18 cellular contexts compared by ENCODE assay signal in the genomic region with DNA sequence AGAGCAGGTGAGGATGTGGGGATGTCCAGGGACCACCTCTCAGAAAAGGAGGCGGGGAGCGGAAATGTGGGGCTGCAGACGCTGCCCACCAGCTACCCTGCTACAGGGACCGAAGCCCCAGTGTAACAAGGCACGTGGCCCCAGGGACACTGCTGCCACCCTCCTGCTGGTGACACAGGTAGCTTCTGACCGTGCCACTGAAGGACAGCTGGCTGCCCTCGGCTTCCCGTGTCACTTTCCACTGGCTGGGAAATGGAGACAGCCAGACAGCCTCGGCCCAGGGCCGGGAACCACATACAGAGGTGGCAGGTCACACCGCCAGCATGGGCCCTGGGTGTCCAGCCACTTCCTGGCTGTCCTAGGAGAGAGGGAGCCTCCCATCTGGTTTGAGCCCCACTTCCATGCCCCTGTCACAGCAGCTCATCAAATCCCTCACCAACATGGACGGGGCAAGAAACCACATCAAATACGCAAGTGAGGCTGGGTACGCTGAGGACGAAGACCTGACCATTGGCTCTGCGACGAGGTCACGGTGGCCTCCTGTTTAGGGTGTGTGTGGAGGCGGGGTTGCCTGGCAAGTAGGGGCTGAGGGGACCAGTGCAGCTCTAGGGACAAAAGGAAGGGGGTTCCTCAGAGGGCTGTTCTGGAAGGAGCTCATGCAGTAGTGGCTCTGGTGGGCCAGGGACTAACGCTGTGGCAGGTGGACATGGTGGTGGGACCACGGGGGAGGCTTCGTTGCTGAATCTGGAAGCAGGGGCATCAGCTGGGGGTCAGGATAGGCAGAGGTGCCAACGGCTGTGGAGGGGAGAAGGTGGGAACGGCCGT. TPM values are rescaled to one million over a fixed set of nuclear protein-coding genes. Genes with fewer than 3 reads are reported as not detected.
DNase-seq lines count a peak whose midpoint lies in the region; ATAC-seq and TF ChIP-seq lines count a peak whose summit lies in the region.
"Had no signal": no experiment of that assay in that cellular context is flagged by ENCODE, and none has a peak within 500 bp of the region (broad histone marks: within the 10 kb centered on the region; RNA-seq: fewer than 3 reads in every experiment).

No MANE protein-coding gene starts in this region.

- ATAC-seq in right cardiac atrium (no peak), left ventricle myocardium superior (no peak), memory B cell (ENCODE audit: low read depth) (no peak)

- no peak overlapping the region for H3K4me2 ChIP-seq in mammary epithelial cell (ENCODE audit: insufficient read depth, low read depth, low read length)
- H3K4me2 ChIP-seq: KMS-11, PC-9 had no signal

- H3K9me3 ChIP-seq in right cardiac atrium (ENCODE audit: control insufficient read depth, low read length) (no peaks in the 10 kb centered on the region), mammary epithelial cell (replicated peaks; ENCODE audit: insufficient read depth, low read length) (no peaks in the 10 kb centered on the region)

- dilution Hi-C loops in mammary epithelial cell (cut with HindIII; ENCODE audit: low sequenced_read_pairs): no loop called here

- peaks cover 9% of the 10 kb centered on the region for H3K79me2 ChIP-seq in mammary epithelial cell (ENCODE audit: insufficient read depth, low read length)

- peaks cover 10% of the 10 kb centered on the region for H3K4me1 Mint-ChIP-seq in activated T-helper 1 cell treated with anti-CD3 and anti-CD28 coated beads, Interleukin-12 subunit alpha, Interleukin-12 subunit beta, Interleukin-2, Interleukin-4 antibody, amounts not matched to agents 30 ng/mL and 10 ng/mL and 1 ng/mL, durations not matched to agents 14 hours and 24 hours and 36 hours (ENCODE audit: low read depth)
- peaks cover 8% of the 10 kb centered on the region for H3K4me1 Mint-ChIP-seq in memory B cell
- H3K4me1 Mint-ChIP-seq in type B pancreatic cell (ENCODE audit: unreplicated experiment): no peaks in the 10 kb centered on the region

- H3K4me3 ChIP-seq in right cardiac atrium (ENCODE audit: low read length) (no peak overlapping the region), mammary epithelial cell (replicated peaks in 1 of 3; ENCODE audit: insufficient read depth in 1 of 3, low read depth in 2 of 3, low read length in 3 of 3) (no peak overlapping the region)
- H3K4me3 ChIP-seq: PC-9 had no signal

- H3K4me1 ChIP-seq in right cardiac atrium (ENCODE audit: control insufficient read depth, insufficient read depth, low read length) (peaks cover 3% of the 10 kb centered on the region), mammary epithelial cell (ENCODE audit: insufficient read depth, low read length) (peaks cover 6% of the 10 kb centered on the region)

- in situ Hi-C loops in mammary epithelial cell (cut with MboI; ENCODE audit: low sequenced_read_pairs in 2 of 2): no loop called here

- CTCF ChIA-PET in mammary epithelial cell (lab: Charles Lee; ENCODE audit: low non-redundant PET): interaction anchor here (0.7 kb wide), 1 partner anchor 499 kb away, joined by 4 read pairs; no protein-coding TSS in a partner anchor

- intact Hi-C loops in right cardiac atrium (cut with DNase I): no loop called here
- intact Hi-C loops in left ventricle myocardium superior (cut with micrococcal nuclease): no loop called here
- intact Hi-C loops in activated T-helper 1 cell treated with anti-CD3 and anti-CD28 coated beads, Interleukin-12 subunit alpha, Interleukin-12 subunit beta, Interleukin-2, Interleukin-4 antibody, amounts not matched to agents 30 ng/mL and 10 ng/mL and 1 ng/mL, durations not matched to agents 14 hours and 24 hours and 36 hours (cut with micrococcal nuclease): no loop called here
- intact Hi-C loops in mammary epithelial cell (cut with micrococcal nuclease): no loop called here

- H3K27me3 Mint-ChIP-seq in activated T-helper 1 cell treated with anti-CD3 and anti-CD28 coated beads, Interleukin-12 subunit alpha, Interleukin-12 subunit beta, Interleukin-2, Interleukin-4 antibody, amounts not matched to agents 30 ng/mL and 10 ng/mL and 1 ng/mL, durations not matched to agents 14 hours and 24 hours and 36 hours (ENCODE audit: insufficient read depth): no peaks in the 10 kb centered on the region
- H3K27me3 Mint-ChIP-seq in memory B cell: no peaks in the 10 kb centered on the region
- no peaks in the 10 kb centered on the region for H3K27me3 Mint-ChIP-seq in type B pancreatic cell

- no peaks in the 10 kb centered on the region for H4K20me1 ChIP-seq in mammary epithelial cell (ENCODE audit: insufficient read depth, low read length)

- no TSS peak for BruUV-seq in mammary epithelial cell (replicated peaks; lab: Mats Ljungman, UMichigan)

- H3K36me3 Mint-ChIP-seq in activated T-helper 1 cell treated with anti-CD3 and anti-CD28 coated beads, Interleukin-12 subunit alpha, Interleukin-12 subunit beta, Interleukin-2, Interleukin-4 antibody, amounts not matched to agents 30 ng/mL and 10 ng/mL and 1 ng/mL, durations not matched to agents 14 hours and 24 hours and 36 hours (ENCODE audit: low read depth): peaks cover 18% of the 10 kb centered on the region
- H3K36me3 Mint-ChIP-seq in memory B cell (peaks cover 11% of the 10 kb centered on the region), type B pancreatic cell (peaks cover 3% of the 10 kb centered on the region)

- H3K27ac ChIP-seq in right cardiac atrium (ENCODE audit: low read length) (no peak overlapping the region), mammary epithelial cell (ENCODE audit: insufficient read depth, low read depth, low read length) (no peak overlapping the region)
- H3K27ac ChIP-seq: KMS-11, PC-9 had no signal

- TF ChIP-seq CTCF in type B pancreatic cell (conservative IDR thresholded peaks at IDR 0.05): no peak
- no peak for TF ChIP-seq CTCF in mammary epithelial cell (conservative IDR thresholded peaks at IDR 0.05 in 1 of 2, IDR thresholded peaks at IDR 0.05 in 1 of 2; ENCODE audit: extremely low read depth in 1 of 2, insufficient read depth in 1 of 2, low read depth in 1 of 2, low read length in 2 of 2)

- no peaks in the 10 kb centered on the region for H3K27me3 ChIP-seq in right cardiac atrium (ENCODE audit: control insufficient read depth, insufficient read depth)
- no peaks in the 10 kb centered on the region for H3K27me3 ChIP-seq in mammary epithelial cell (ENCODE audit: insufficient read depth, low read length)

- H3K9me3 Mint-ChIP-seq in activated T-helper 1 cell treated with anti-CD3 and anti-CD28 coated beads, Interleukin-12 subunit alpha, Interleukin-12 subunit beta, Interleukin-2, Interleukin-4 antibody, amounts not matched to agents 30 ng/mL and 10 ng/mL and 1 ng/mL, durations not matched to agents 14 hours and 24 hours and 36 hours: no peaks in the 10 kb centered on the region
- H3K9me3 Mint-ChIP-seq in memory B cell (no peaks in the 10 kb centered on the region), type B pancreatic cell (no peaks in the 10 kb centered on the region)

- H2AFZ ChIP-seq in mammary epithelial cell (ENCODE audit: low read depth, low read length): no peak overlapping the region
- H2AFZ ChIP-seq: PC-9 had no signal

- peaks cover 10% of the 10 kb centered on the region for H3K36me3 ChIP-seq in mammary epithelial cell (ENCODE audit: insufficient read depth, low read length)

- WGBS in right cardiac atrium: 83% methylated on average over 25 of the region's 25 CpGs
- 94% methylated on average over 18 of the region's 25 CpGs for WGBS in mammary epithelial cell (ENCODE audit: low coverage, missing lambda C conversion rate)

- H3K27ac Mint-ChIP-seq in activated T-helper 1 cell treated with anti-CD3 and anti-CD28 coated beads, Interleukin-12 subunit alpha, Interleukin-12 subunit beta, Interleukin-2, Interleukin-4 antibody, amounts not matched to agents 30 ng/mL and 10 ng/mL and 1 ng/mL, durations not matched to agents 14 hours and 24 hours and 36 hours: peak overlapping the region; percentile 21
- peak overlapping the region; percentile 47 for H3K27ac Mint-ChIP-seq in memory B cell
- peak overlapping the region; percentile 55 for H3K27ac Mint-ChIP-seq in type B pancreatic cell

- peak in 2 of 3 donors; percentile 38 to 41 for DNase-seq in right cardiac atrium
- DNase-seq in left ventricle myocardium superior: no peak
- no peak for DNase-seq in activated T-helper 1 cell treated with anti-CD3 and anti-CD28 coated beads, Interleukin-12 subunit alpha, Interleukin-12 subunit beta, Interleukin-2, Interleukin-4 antibody, amounts not matched to agents 30 ng/mL and 10 ng/mL and 1 ng/mL, durations not matched to agents 14 hours and 24 hours and 36 hours (ENCODE audit: low spot score)
- no peak for DNase-seq in memory B cell (ENCODE audit: low spot score in 2 of 2)
- no peak for DNase-seq in type B pancreatic cell (ENCODE audit: extremely low spot score, unreplicated experiment)
- DNase-seq in mammary epithelial cell: no peak
- DNase-seq in activated gamma-delta T cell treated with Interleukin-2 at 50 U/mL for 16 hours: no peak
- DNase-seq in activated CD4-positive, alpha-beta T cell treated with anti-CD3 and anti-CD28 coated beads for 4 hours: no peak
- DNase-seq: C1 segment of cervical spinal cord, GF-D8, GOT3, NCI-H1048, NCI-H146, NCI-H2081, NCI-H510A, NCI-H774 had no signal

- H3K9ac ChIP-seq in mammary epithelial cell (ENCODE audit: insufficient read depth, low read length): no peak overlapping the region
- H3K9ac ChIP-seq: KMS-11 had no signal

- H3K4me3 Mint-ChIP-seq in activated T-helper 1 cell treated with anti-CD3 and anti-CD28 coated beads, Interleukin-12 subunit alpha, Interleukin-12 subunit beta, Interleukin-2, Interleukin-4 antibody, amounts not matched to agents 30 ng/mL and 10 ng/mL and 1 ng/mL, durations not matched to agents 14 hours and 24 hours and 36 hours: no peak overlapping the region
- H3K4me3 Mint-ChIP-seq in memory B cell (no peak overlapping the region), type B pancreatic cell (no peak overlapping the region)

RNA-seq across cellular contexts. Expression of gene PEX10, which starts 5.0 kb away (rescaled TPM):
- total RNA-seq in right cardiac atrium (10 to 100 TPM; 11.4 to 15.5 (median 13.6) TPM), left ventricle myocardium superior (13.7 TPM), type B pancreatic cell (ENCODE audit: low replicate concordance) (26.7 and 27.3 TPM in 2 replicates), mammary epithelial cell (10 to 100 TPM; 29.5 to 32.8 TPM)
- polyA plus RNA-seq in right cardiac atrium (16.0 TPM), mammary epithelial cell (22.4 TPM)
- total RNA-seq in activated T-helper 1 cell treated with anti-CD3 and anti-CD28 coated beads, Interleukin-12 subunit alpha, Interleukin-12 subunit beta, Interleukin-2, Interleukin-4 antibody, amounts not matched to agents 30 ng/mL and 10 ng/mL and 1 ng/mL, durations not matched to agents 14 hours and 24 hours and 36 hours: 22.4 and 24.0 TPM in 2 replicates
- 10.7 TPM for polyA minus RNA-seq in mammary epithelial cell

RNA-seq across cellular contexts. Expression of gene RER1, which starts 15.7 kb away (rescaled TPM):
- 10 to 100 TPM; 83.6 to 93.9 (median 89.6) TPM for total RNA-seq in right cardiac atrium
- polyA plus RNA-seq in right cardiac atrium: 50.3 TPM
- 98.1 TPM for total RNA-seq in left ventricle myocardium superior
- total RNA-seq in activated T-helper 1 cell treated with anti-CD3 and anti-CD28 coated beads, Interleukin-12 subunit alpha, Interleukin-12 subunit beta, Interleukin-2, Interleukin-4 antibody, amounts not matched to agents 30 ng/mL and 10 ng/mL and 1 ng/mL, durations not matched to agents 14 hours and 24 hours and 36 hours: 161 and 177 TPM in 2 replicates
- 126 and 174 TPM in 2 replicates for total RNA-seq in type B pancreatic cell (ENCODE audit: low replicate concordance)
- 100 to 1,000 TPM in 1 of 2 donors, 10 to 100 TPM in 1; 45.5 to 162 TPM for total RNA-seq in mammary epithelial cell
- 131 TPM for polyA plus RNA-seq in mammary epithelial cell
- 246 TPM for polyA minus RNA-seq in mammary epithelial cell

RNA-seq across cellular contexts. Expression of gene MORN1, which starts 16.0 kb away (rescaled TPM):
- total RNA-seq in right cardiac atrium (1 to 10 TPM; 3.2 to 5.1 (median 4.2) TPM), left ventricle myocardium superior (5.3 TPM), type B pancreatic cell (ENCODE audit: low replicate concordance) (17.7 and 27.5 TPM in 2 replicates), mammary epithelial cell (10 to 100 TPM in 1 of 2 donors, 1 to 10 TPM in 1; 9.8 to 12.8 TPM)
- polyA plus RNA-seq in right cardiac atrium (4.1 TPM), mammary epithelial cell (4.0 TPM)
- total RNA-seq in activated T-helper 1 cell treated with anti-CD3 and anti-CD28 coated beads, Interleukin-12 subunit alpha, Interleukin-12 subunit beta, Interleukin-2, Interleukin-4 antibody, amounts not matched to agents 30 ng/mL and 10 ng/mL and 1 ng/mL, durations not matched to agents 14 hours and 24 hours and 36 hours: 8.4 and 8.6 TPM in 2 replicates
- 9.5 TPM for polyA minus RNA-seq in mammary epithelial cell

Comparison
In these comparisons a context has a peak if more than half of its experiments do, and no peak if none do; other contexts are left out.
1. DNase-seq: peak in right cardiac atrium (2 of 3); none in left ventricle myocardium superior (single experiment), activated T-helper 1 cell treated with anti-CD3 and anti-CD28 coated beads, Interleukin-12 subunit alpha, Interleukin-12 subunit beta, Interleukin-2, Interleukin-4 antibody, amounts not matched to agents 30 ng/mL and 10 ng/mL and 1 ng/mL, durations not matched to agents 14 hours and 24 hours and 36 hours (single experiment), memory B cell (0 of 2), type B pancreatic cell (single experiment), mammary epithelial cell (single experiment), activated gamma-delta T cell treated with Interleukin-2 at 50 U/mL for 16 hours (single experiment) and activated CD4-positive, alpha-beta T cell treated with anti-CD3 and anti-CD28 coated beads for 4 hours (0 of 2).
2. Peak in every context shown above with its lines, with median percentiles within 50 percentile points of each other: H3K27ac Mint-ChIP-seq.